In the genomic region with DNA sequence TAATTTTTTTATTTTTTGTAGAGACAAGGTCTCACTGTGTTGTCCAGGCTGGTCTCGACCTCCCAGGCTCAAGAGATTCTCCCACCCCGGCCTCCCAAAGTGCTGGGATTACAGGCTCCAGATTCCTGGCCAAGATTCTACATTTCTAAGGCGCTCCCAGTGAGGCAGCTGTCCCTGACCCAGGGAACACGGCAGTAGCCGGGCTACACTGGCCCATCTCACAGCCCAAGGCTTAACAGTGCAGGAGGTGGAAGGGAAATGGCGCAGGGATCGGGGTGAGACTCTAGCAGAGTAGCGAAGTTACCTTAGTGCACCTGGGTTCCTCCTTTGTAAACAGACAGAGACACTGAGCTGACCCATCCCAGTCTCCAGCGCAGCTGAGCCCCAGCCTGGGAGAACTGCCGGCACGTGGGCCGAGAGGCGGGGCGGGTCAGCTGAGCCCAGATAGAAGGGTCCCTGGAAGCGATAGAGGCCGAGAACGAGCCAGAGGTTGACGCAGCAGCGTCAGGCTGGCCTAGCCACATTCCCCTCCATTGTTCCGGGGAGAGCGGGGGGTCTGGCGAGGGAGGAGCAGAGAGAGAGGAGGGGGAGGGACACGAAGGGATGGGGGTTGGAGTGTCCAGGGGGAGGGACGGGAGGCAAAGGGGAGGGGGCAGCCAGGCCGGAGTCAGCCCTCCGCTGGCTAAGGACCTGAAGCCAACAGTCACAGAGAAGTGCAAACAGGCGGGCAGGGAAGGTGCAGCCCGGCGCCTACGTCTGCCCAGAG, we compare ENCODE assay signal across 8 cellular contexts.
DNase-seq lines count a peak whose midpoint lies in the region; ATAC-seq and TF ChIP-seq lines count a peak whose summit lies in the region.

No MANE protein-coding gene starts in this region.

- H3K4me3 ChIP-seq in astrocyte of the cerebellum (ENCODE audit: low read depth, low read length) = peak overlapping the region; percentile 71

- TF ChIP-seq CTCF in astrocyte of the cerebellum (IDR thresholded peaks at IDR 0.05; ENCODE audit: low read depth, low read length, missing control alignments) = no peak

- DNase-seq in NCI-H2081 (lab: John Stamatoyannopoulos, UW) (peak; percentile 7 to 41), NCI-H2081 treated with DMSO at 0.1 percent for 48 hours (lab: John Stamatoyannopoulos, UW) (no peak), astrocyte of the cerebellum (ENCODE audit: low read depth) (no peak), iPS-NIHi7 (ENCODE audit: extremely low spot score) (peak; percentile 83), DMS 273 (lab: John Stamatoyannopoulos, UW; ENCODE audit: unreplicated experiment) (no peak)
- DNase-seq in stimulated activated effector memory CD8-positive, alpha-beta T cell treated with anti-CD3 and anti-CD28 coated beads, Interleukin-12 subunit alpha, Interleukin-12 subunit beta, amount 100 ng/mL, for 72 hours (ENCODE audit: low spot score in 2 of 2) = no peak
- no peak for DNase-seq in stimulated activated CD4-positive, alpha-beta T cell treated with anti-CD3 and anti-CD28 coated beads, Interleukin-2, amount 100 ng/mL, for 24 hours

- in situ Hi-C loops in astrocyte of the cerebellum (cut with HindIII; ENCODE audit: low sequenced_read_pairs) = no loop called here

- peak overlapping the region; percentile 85 for H3K27ac Mint-ChIP-seq in stimulated activated effector memory CD8-positive, alpha-beta T cell treated with anti-CD3 and anti-CD28 coated beads, Interleukin-12 subunit alpha, Interleukin-12 subunit beta, amount 100 ng/mL, for 72 hours

- H3K4me3 Mint-ChIP-seq in stimulated activated effector memory CD8-positive, alpha-beta T cell treated with anti-CD3 and anti-CD28 coated beads, Interleukin-12 subunit alpha, Interleukin-12 subunit beta, amount 100 ng/mL, for 72 hours = peak overlapping the region; percentile 95

- peaks cover 59% of the 10 kb centered on the region for H3K4me1 Mint-ChIP-seq in stimulated activated effector memory CD8-positive, alpha-beta T cell treated with anti-CD3 and anti-CD28 coated beads, Interleukin-12 subunit alpha, Interleukin-12 subunit beta, amount 100 ng/mL, for 72 hours

- no peak for ATAC-seq in stimulated activated effector memory CD8-positive, alpha-beta T cell treated with anti-CD3 and anti-CD28 coated beads, Interleukin-12 subunit alpha, Interleukin-12 subunit beta, amount 100 ng/mL, for 72 hours
- ATAC-seq in GM19023 (IDR thresholded peaks at IDR 0.05; ENCODE audit: unreplicated experiment) = no peak

- peaks cover 60% of the 10 kb centered on the region for H3K36me3 Mint-ChIP-seq in stimulated activated effector memory CD8-positive, alpha-beta T cell treated with anti-CD3 and anti-CD28 coated beads, Interleukin-12 subunit alpha, Interleukin-12 subunit beta, amount 100 ng/mL, for 72 hours

- no peaks in the 10 kb centered on the region for H3K9me3 Mint-ChIP-seq in stimulated activated effector memory CD8-positive, alpha-beta T cell treated with anti-CD3 and anti-CD28 coated beads, Interleukin-12 subunit alpha, Interleukin-12 subunit beta, amount 100 ng/mL, for 72 hours

Comparison
In these comparisons a context has a peak if more than half of its experiments do, and no peak if none do; other contexts are left out.
1. DNase-seq: peak in NCI-H2081 (2 of 2) and iPS-NIHi7 (single experiment); none in NCI-H2081 treated with DMSO at 0.1 percent for 48 hours (single experiment), astrocyte of the cerebellum (single experiment), stimulated activated effector memory CD8-positive, alpha-beta T cell treated with anti-CD3 and anti-CD28 coated beads, Interleukin-12 subunit alpha, Interleukin-12 subunit beta, amount 100 ng/mL, for 72 hours (0 of 2), DMS 273 (single experiment) and stimulated activated CD4-positive, alpha-beta T cell treated with anti-CD3 and anti-CD28 coated beads, Interleukin-2, amount 100 ng/mL, for 24 hours (0 of 2).